Comparison of ENCODE assay signal across 10 cellular contexts in the genomic region with DNA sequence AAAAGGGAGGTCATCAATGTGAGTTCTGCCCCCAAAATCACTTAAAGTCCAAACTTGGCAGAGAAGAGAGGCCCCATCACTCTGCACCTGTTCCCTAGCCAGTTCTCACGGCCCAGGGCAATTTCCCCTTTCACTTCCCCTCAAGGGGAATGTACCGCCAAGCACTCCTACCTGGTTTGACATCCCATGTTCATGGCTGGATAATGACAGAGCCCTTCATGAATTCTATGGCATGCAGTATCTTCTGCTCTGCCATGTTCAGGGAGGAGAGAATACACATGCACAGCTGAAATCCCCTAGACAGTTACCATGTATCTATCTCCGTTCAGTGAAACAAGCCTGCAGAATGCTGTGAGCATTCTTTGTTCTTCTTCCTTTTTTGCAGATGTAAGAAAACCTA.
DNase-seq lines count a peak whose midpoint lies in the region; ATAC-seq and TF ChIP-seq lines count a peak whose summit lies in the region.
"Had no signal": no experiment of that assay in that cellular context is flagged by ENCODE, and none has a peak within 500 bp of the region (broad histone marks: within the 10 kb centered on the region; RNA-seq: fewer than 3 reads in every experiment).

No MANE protein-coding gene starts in this region.

- H3K27ac ChIP-seq in neutrophil (peak overlapping the region; percentile 50), WERI-Rb-1 (no peak overlapping the region), ovary (no peak overlapping the region)
- H3K27ac ChIP-seq: right atrium auricular region had no signal

- DNase-seq in A172 (ENCODE audit: low spot score) = no peak
- no peak for DNase-seq in WERI-Rb-1
- no peak for DNase-seq in ovary
- DNase-seq: activated CD4-positive, alpha-beta T cell treated with anti-CD3 and anti-CD28 coated beads for 1 hour; SHP77 treated with DMSO at 0.1 percent for 48 hours had no signal

- no peak for TF ChIP-seq POLR2A in ovary (IDR thresholded peaks at IDR 0.05)

- H3K4me3 ChIP-seq in neutrophil (ENCODE audit: low read depth in 1 of 2, low read length in 1 of 2) (peak overlapping the region in 1 of 2 experiments; percentile 33), WERI-Rb-1 (ENCODE audit: low read depth, low read length) (no peak overlapping the region), ovary (no peak overlapping the region)
- H3K4me3 ChIP-seq: right atrium auricular region had no signal

- no peak for TF ChIP-seq EP300 in ovary (IDR thresholded peaks at IDR 0.05)

- ATAC-seq in GM19351 (IDR thresholded peaks at IDR 0.05; ENCODE audit: unreplicated experiment) (peak; percentile 29), HG02610 (IDR thresholded peaks at IDR 0.05; ENCODE audit: unreplicated experiment) (peak; percentile 41), HG03520 (IDR thresholded peaks at IDR 0.05; ENCODE audit: unreplicated experiment) (peak; percentile 24)

- intact Hi-C loops in ovary (cut with DNase I) = no loop called here

- H3K36me3 ChIP-seq in neutrophil = no peaks in the 10 kb centered on the region
- no peaks in the 10 kb centered on the region for H3K36me3 ChIP-seq in WERI-Rb-1
- H3K36me3 ChIP-seq in ovary = no peaks in the 10 kb centered on the region
- H3K36me3 ChIP-seq: right atrium auricular region had no signal

- H3K4me1 ChIP-seq in neutrophil (ENCODE audit: control insufficient read depth in 1 of 2, insufficient read depth in 1 of 2, low read depth in 1 of 2, low read length in 1 of 2) (peaks cover 0 to 10% of the 10 kb centered on the region in 2 experiments), ovary (ENCODE audit: insufficient read depth) (no peaks in the 10 kb centered on the region)
- H3K4me1 ChIP-seq: right atrium auricular region had no signal

- 84 to 91% (median 88%) methylated on average over 3 of the region's 3 CpGs for WGBS in ovary, 3 donors

- H3K27me3 ChIP-seq in neutrophil (no peaks in the 10 kb centered on the region), WERI-Rb-1 (ENCODE audit: insufficient read depth, low read depth, severe bottlenecking) (no peaks in the 10 kb centered on the region), ovary (no peaks in the 10 kb centered on the region)
- H3K27me3 ChIP-seq: right atrium auricular region had no signal

- H3K9me3 ChIP-seq in neutrophil = no peaks in the 10 kb centered on the region
- H3K9me3 ChIP-seq in WERI-Rb-1 (ENCODE audit: severe bottlenecking) = peaks cover 3% of the 10 kb centered on the region
- H3K9me3 ChIP-seq in ovary = no peaks in the 10 kb centered on the region
- H3K9me3 ChIP-seq: right atrium auricular region had no signal

- TF ChIP-seq CTCF in neutrophil (IDR thresholded peaks at IDR 0.05) (no peak), WERI-Rb-1 (IDR thresholded peaks at IDR 0.05; ENCODE audit: low read depth, low read length) (no peak), ovary (IDR thresholded peaks at IDR 0.05) (no peak)
